In the genomic region with DNA sequence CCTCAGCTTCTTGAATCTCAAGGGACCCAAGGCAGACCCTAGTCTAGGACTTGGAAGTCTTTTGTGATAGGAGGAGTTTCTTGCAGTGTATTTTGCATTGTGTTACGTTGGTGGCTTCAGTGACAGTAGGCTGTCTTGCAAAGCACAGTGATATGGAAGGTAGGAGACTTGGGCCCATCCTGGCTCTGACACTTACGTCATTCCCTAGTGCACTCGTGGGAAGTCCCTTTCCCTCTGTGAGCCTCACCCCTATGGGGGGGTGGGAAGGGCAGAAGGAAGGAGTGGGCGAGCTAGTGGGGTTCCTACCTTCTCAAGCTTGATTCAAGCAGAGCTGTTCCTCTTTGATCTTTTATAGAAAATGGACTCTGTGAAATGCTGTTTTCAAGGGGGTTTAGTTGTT, we compare ENCODE assay signal across 27 cellular contexts. TPM values are rescaled to one million over a fixed set of nuclear protein-coding genes. Genes with fewer than 3 reads are reported as not detected.
"Had no signal": no experiment of that assay in that cellular context is flagged by ENCODE, and none has a peak within 500 bp of the region (broad histone marks: within the 10 kb centered on the region; RNA-seq: fewer than 3 reads in every experiment).

No MANE protein-coding gene starts in this region.

- H3K27me3 Mint-ChIP-seq: progenitor cell of endocrine pancreas; stimulated activated naive CD8-positive, alpha-beta T cell treated with anti-CD3 and anti-CD28 coated beads, Interleukin-15, Interleukin-2, amounts not matched to agents 100 ng/mL and 50 ng/mL, for 24 hours had no signal

- H3K4me1 Mint-ChIP-seq: nephron progenitor cell had no signal

- H3K27me3 ChIP-seq: testis, upper lobe of left lung had no signal

- H3K9me3 ChIP-seq: heart left ventricle, lower lobe of right lung, testis, upper lobe of left lung had no signal

- H3K27ac ChIP-seq: heart left ventricle, lower lobe of right lung, testis, upper lobe of left lung, WERI-Rb-1 had no signal

- ATAC-seq: activated CD8-positive, alpha-beta memory T cell treated with anti-CD3 and anti-CD28 coated beads, Interleukin-2, amount 10 ng/mL, durations not matched to agents 7 days and 5 days; heart left ventricle; left cardiac atrium; lower lobe of right lung; right cardiac atrium; SK-N-SH treated with all-trans-retinoic acid at 6 μM for 48 hours had no signal

- H3K4me3 ChIP-seq: heart left ventricle, lower lobe of right lung, testis, upper lobe of left lung had no signal

- H3K4me3 Mint-ChIP-seq: activated CD8-positive, alpha-beta memory T cell treated with anti-CD3 and anti-CD28 coated beads, Interleukin-2, amount 10 ng/mL, durations not matched to agents 7 days and 5 days; mesothelial cell of epicardium; nephron progenitor cell; stimulated activated naive CD8-positive, alpha-beta T cell treated with anti-CD3 and anti-CD28 coated beads, Interleukin-15, Interleukin-2, amounts not matched to agents 100 ng/mL and 50 ng/mL, for 24 hours had no signal

- H3K36me3 ChIP-seq: heart left ventricle, lower lobe of right lung, upper lobe of left lung, WERI-Rb-1 had no signal

- H3K9me3 Mint-ChIP-seq: mesothelial cell of epicardium; nephron progenitor cell; stimulated activated naive CD8-positive, alpha-beta T cell treated with anti-CD3 and anti-CD28 coated beads, Interleukin-15, Interleukin-2, amounts not matched to agents 100 ng/mL and 50 ng/mL, for 24 hours had no signal

- H3K36me3 Mint-ChIP-seq: activated CD8-positive, alpha-beta memory T cell treated with anti-CD3 and anti-CD28 coated beads, Interleukin-2, amount 10 ng/mL, durations not matched to agents 7 days and 5 days; mesothelial cell of epicardium had no signal

- H3K27ac Mint-ChIP-seq: activated CD8-positive, alpha-beta memory T cell treated with anti-CD3 and anti-CD28 coated beads, Interleukin-2, amount 10 ng/mL, durations not matched to agents 7 days and 5 days; progenitor cell of endocrine pancreas; stimulated activated naive CD8-positive, alpha-beta T cell treated with anti-CD3 and anti-CD28 coated beads, Interleukin-15, Interleukin-2, amounts not matched to agents 100 ng/mL and 50 ng/mL, for 24 hours had no signal

- DNase-seq: activated CD4-positive, alpha-beta T cell treated with anti-CD3 and anti-CD28 coated beads, Interleukin-2, amount 50 U/mL, for 1 hour; activated CD8-positive, alpha-beta memory T cell treated with anti-CD3 and anti-CD28 coated beads, Interleukin-2, amount 10 ng/mL, durations not matched to agents 7 days and 5 days; activated gamma-delta T cell treated with Interleukin-2 at 50 U/mL for 16 hours; activated T-cell treated with anti-CD3 and anti-CD28 coated beads, Interleukin-2, amount 50 U/mL, for 48 hours; dermis blood vessel endothelial cell; heart left ventricle; left cardiac atrium; lower lobe of right lung; nephron progenitor cell; right cardiac atrium; small intestine; stimulated activated CD4-positive, alpha-beta T cell treated with anti-CD3 and anti-CD28 coated beads, Interleukin-4, amount 100 ng/mL, for 24 hours; testis; WERI-Rb-1 had no signal

- H3K4me1 ChIP-seq: heart left ventricle, lower lobe of right lung, testis, upper lobe of left lung had no signal

- FAIRE-seq: astrocyte, bronchial epithelial cell, frontal cortex, small intestine had no signal

RNA-seq across cellular contexts. Expression of a gene that starts 9.2 kb away (rescaled TPM):
- total RNA-seq: activated CD8-positive, alpha-beta memory T cell treated with anti-CD3 and anti-CD28 coated beads, Interleukin-2, amount 10 ng/mL, durations not matched to agents 7 days and 5 days; astrocyte; bronchial epithelial cell; chondrocyte; dermis blood vessel endothelial cell; epithelial cell of proximal tubule; frontal cortex; heart left ventricle; left cardiac atrium; lower lobe of right lung; mesothelial cell of epicardium; omental fat pad; progenitor cell of endocrine pancreas; right cardiac atrium; T-helper 1 cell treated with Interleukin-12 subunit alpha and Interleukin-12 subunit beta and Interleukin-4 antibody, amounts not matched to agents 30 ng/mL and 1 ng/mL, for 36 hours; upper lobe of left lung had no signal
- polyA plus RNA-seq: adipose tissue, heart left ventricle, right cardiac atrium, small intestine had no signal

RNA-seq across cellular contexts. Expression of a gene that starts 15.2 kb away (rescaled TPM):
- total RNA-seq: astrocyte, bronchial epithelial cell, chondrocyte, dermis blood vessel endothelial cell, epithelial cell of proximal tubule, frontal cortex, heart left ventricle, left cardiac atrium, lower lobe of right lung, mesothelial cell of epicardium, omental fat pad, progenitor cell of endocrine pancreas, right cardiac atrium, upper lobe of left lung had no signal
- polyA plus RNA-seq: adipose tissue, heart left ventricle, right cardiac atrium, small intestine had no signal
